In the genomic region with DNA sequence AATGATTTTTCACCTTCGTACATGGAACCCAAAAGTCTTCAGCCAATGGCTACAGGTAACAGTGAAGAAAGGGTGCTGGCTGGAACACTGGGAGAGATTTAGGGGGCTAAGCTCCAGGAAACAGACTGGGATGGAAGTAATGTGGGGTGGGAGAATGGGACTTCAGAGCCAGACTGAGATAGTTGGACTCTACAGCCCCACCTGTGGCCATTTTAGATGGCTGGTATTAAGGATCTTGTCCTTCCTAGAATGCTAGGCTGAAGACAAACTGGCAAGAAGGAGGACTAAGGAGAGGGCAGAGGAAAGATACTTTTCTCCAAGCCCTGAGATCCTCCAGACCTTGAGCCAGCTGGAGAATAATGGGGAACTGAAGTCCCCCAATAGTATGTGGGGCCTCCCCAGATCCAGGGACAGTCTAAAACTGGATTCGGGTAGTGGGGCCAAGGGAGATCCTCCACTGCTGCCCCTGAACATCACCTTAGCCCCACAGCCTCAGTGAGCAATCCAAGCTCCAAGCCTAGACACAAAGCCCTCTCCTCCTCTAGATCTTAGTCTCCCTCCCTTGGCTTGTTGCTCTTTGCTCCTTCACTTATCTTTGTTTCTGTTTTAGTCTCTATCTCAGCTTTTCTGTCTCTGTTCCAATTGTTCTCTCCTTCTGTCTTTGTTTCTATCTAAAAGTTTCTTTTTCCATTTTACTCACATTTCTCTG, we compare ENCODE assay signal across 8 cellular contexts. TPM values are rescaled to one million over a fixed set of nuclear protein-coding genes. Genes with fewer than 3 reads are reported as not detected.
DNase-seq lines count a peak whose midpoint lies in the region; ATAC-seq, FAIRE-seq and TF ChIP-seq lines count a peak whose summit lies in the region.
"Had no signal": no experiment of that assay in that cellular context is flagged by ENCODE, and none has a peak within 500 bp of the region (broad histone marks: within the 10 kb centered on the region; RNA-seq: fewer than 3 reads in every experiment).

No MANE protein-coding gene starts in this region.

- H2AFZ ChIP-seq in GM12878 (ENCODE audit: control insufficient read depth, low read depth, low read length) = peak overlapping the region; percentile 24
- H2AFZ ChIP-seq in osteoblast (ENCODE audit: low read length) = peak overlapping the region; percentile 42

- BruUV-seq in GM12878 (replicated peaks; lab: Mats Ljungman, UMichigan) = no TSS peak

- peak overlapping the region; percentile 33; the same call in 1 of the 2 replicates for H3K4me2 ChIP-seq in GM12878 (ENCODE audit: control insufficient read depth, insufficient read depth)
- H3K4me2 ChIP-seq in osteoblast (ENCODE audit: insufficient read depth, low read length) = no peak overlapping the region

- in situ Hi-C loops in GM12878 (cut with MboI) = no loop called here

- TF ChIP-seq POLR2A in GM12878 (IDR thresholded peaks at IDR 0.05; ENCODE audit: low read depth, low read length) = no peak

- H3K79me2 ChIP-seq in GM12878 (ENCODE audit: control insufficient read depth, insufficient read depth, low read length) (no peaks in the 10 kb centered on the region), osteoblast (ENCODE audit: insufficient read depth, low read length) (no peaks in the 10 kb centered on the region)

- RAD21 ChIA-PET in GM12878 (lab: Charles Lee; ENCODE audit: unreplicated experiment) = interaction anchor here (0.9 to 2.7 kb wide), 3 partner anchors 71 to 80 kb away, joined by 3 to 10 read pairs (median 4); no protein-coding TSS in a partner anchor

- intact Hi-C loops in GM12878 (cut with micrococcal nuclease; ENCODE audit: unreplicated experiment) = no loop called here

- H3K27ac ChIP-seq in HUES48 (ENCODE audit: low read depth, low read length) (peak overlapping the region; percentile 73), GM12878 (ENCODE audit: control insufficient read depth, insufficient read depth) (no peak overlapping the region), osteoblast (ENCODE audit: low read depth, low read length) (peak overlapping the region; percentile 25)
- H3K27ac ChIP-seq: HL-60 had no signal

- 22% methylated on average over 2 of the region's 2 CpGs for WGBS in GM12878 (ENCODE audit: insufficient coverage, insufficient replicate concordance, low lambda C conversion rate, missing lambda C conversion rate)

- H3K9me3 ChIP-seq in HUES48 (ENCODE audit: control insufficient read depth, insufficient read depth, low read length) (no peaks in the 10 kb centered on the region), GM12878 (replicated peaks; ENCODE audit: control insufficient read depth, insufficient read depth, low read length) (no peaks in the 10 kb centered on the region), osteoblast (ENCODE audit: low read depth, low read length) (no peaks in the 10 kb centered on the region)

- CTCF ChIA-PET in GM12878 (lab: Yijun Ruan, JAX) = interaction anchor here (0.6 to 2.1 kb wide), 8 partner anchors 12 to 231 kb away, joined by 3 to 7 read pairs (median 3); no protein-coding TSS in a partner anchor

- SMC1A ChIA-PET in GM12878 (lab: Charles Lee; ENCODE audit: uncharacterized antibody, unreplicated experiment) = interaction anchor here (0.7 to 1.6 kb wide), 6 partner anchors 9 to 73 kb away, joined by 3 to 4 read pairs (median 3); no protein-coding TSS in a partner anchor

- no peak for TF ChIP-seq RAD21 in GM12878 (IDR thresholded peaks at IDR 0.05; ENCODE audit: insufficient read depth, low read depth, low read length)

- H3K9ac ChIP-seq in HUES48 (ENCODE audit: low read depth, low read length) (no peak overlapping the region), GM12878 (ENCODE audit: control insufficient read depth, insufficient read depth, low read length) (no peak overlapping the region)

- DNase-seq in GM12865 (ENCODE audit: low read depth) = peak; percentile 29
- DNase-seq in GM12878 (ENCODE audit: low read depth, low spot score) = no peak
- no peak for DNase-seq in osteoblast (ENCODE audit: insufficient read length, low spot score, missing footprints)
- no peak for DNase-seq in effector CD8-positive, alpha-beta T cell (lab: John Stamatoyannopoulos, UW)
- no peak for DNase-seq in UCSD-AML1 (lab: John Stamatoyannopoulos, UW; ENCODE audit: unreplicated experiment)

- POLR2A ChIA-PET in GM12878 (lab: Charles Lee) = interaction anchor here (0.5 kb wide), 1 partner anchor 8 kb away, joined by 3 read pairs; no protein-coding TSS in a partner anchor

- H3K4me3 ChIP-seq in GM12865 (ENCODE audit: low read depth, low read length) (no peak overlapping the region), HUES48 (ENCODE audit: low read depth, low read length) (no peak overlapping the region), GM12878 (no peak overlapping the region), osteoblast (ENCODE audit: insufficient read depth, low read length) (no peak overlapping the region)

- no peak for TF ChIP-seq EP300 in GM12878 (IDR thresholded peaks at IDR 0.05; ENCODE audit: borderline replicate concordance in 1 of 2, control insufficient read depth in 1 of 2, low read depth in 2 of 2, low read length in 2 of 2)

- H4K20me1 ChIP-seq in GM12878 (ENCODE audit: control insufficient read depth, insufficient read depth) (no peaks in the 10 kb centered on the region), osteoblast (ENCODE audit: insufficient read depth, low read length) (no peaks in the 10 kb centered on the region)

- H3K36me3 ChIP-seq in HUES48 (ENCODE audit: control insufficient read depth, insufficient read depth, low read length) = no peaks in the 10 kb centered on the region
- H3K36me3 ChIP-seq in GM12878 (ENCODE audit: control insufficient read depth in 2 of 2, insufficient read depth in 2 of 2, low read length in 1 of 2) = no peaks in the 10 kb centered on the region
- no peaks in the 10 kb centered on the region for H3K36me3 ChIP-seq in osteoblast (ENCODE audit: insufficient read depth, low read length)

- TF ChIP-seq CTCF in GM12865 (IDR thresholded peaks at IDR 0.05; ENCODE audit: insufficient read depth, low read depth, low read length, missing control alignments) (peak; percentile 38), GM12878 (IDR thresholded peaks at IDR 0.05 in 2 of 3, conservative IDR thresholded peaks at IDR 0.05 in 1 of 3; ENCODE audit: control insufficient read depth in 2 of 3, extremely low read depth in 1 of 3, insufficient read depth in 1 of 3, low read depth in 3 of 3, low read length in 3 of 3) (peak in 2 of 3 experiments; percentile 19 to 39; a peak in 2 of 6 replicates), osteoblast (IDR thresholded peaks at IDR 0.05; ENCODE audit: extremely low read depth, low read depth, low read length) (no peak)

- ATAC-seq in GM12878 (peak; percentile 61), GM18502 (IDR thresholded peaks at IDR 0.05; ENCODE audit: poor library complexity, unreplicated experiment) (no peak)

- FAIRE-seq in GM12878 (lab: Jason Lieb, UNC) = no peak

- peaks cover 7% of the 10 kb centered on the region for H3K27me3 ChIP-seq in HUES48 (ENCODE audit: control insufficient read depth, insufficient read depth, low read length)
- H3K27me3 ChIP-seq in GM12878 (replicated peaks in 1 of 2; ENCODE audit: control insufficient read depth in 2 of 2, insufficient read depth in 2 of 2, low read length in 1 of 2) = no peaks in the 10 kb centered on the region
- no peaks in the 10 kb centered on the region for H3K27me3 ChIP-seq in osteoblast (ENCODE audit: insufficient read depth, low read length)

- H3K4me1 ChIP-seq in HUES48 (ENCODE audit: control insufficient read depth, insufficient read depth, low read length) (peaks cover 17% of the 10 kb centered on the region), GM12878 (ENCODE audit: control insufficient read depth, insufficient read depth, low read length) (peaks cover 3% of the 10 kb centered on the region; the same call in 1 of the 2 replicates), osteoblast (ENCODE audit: insufficient read depth, low read length) (peaks cover 24% of the 10 kb centered on the region)

TF ChIP-seq in GM12878, 131 proteins besides CTCF, POLR2A, EP300 and RAD21:
- TF ChIP-seq, protein P1, sequence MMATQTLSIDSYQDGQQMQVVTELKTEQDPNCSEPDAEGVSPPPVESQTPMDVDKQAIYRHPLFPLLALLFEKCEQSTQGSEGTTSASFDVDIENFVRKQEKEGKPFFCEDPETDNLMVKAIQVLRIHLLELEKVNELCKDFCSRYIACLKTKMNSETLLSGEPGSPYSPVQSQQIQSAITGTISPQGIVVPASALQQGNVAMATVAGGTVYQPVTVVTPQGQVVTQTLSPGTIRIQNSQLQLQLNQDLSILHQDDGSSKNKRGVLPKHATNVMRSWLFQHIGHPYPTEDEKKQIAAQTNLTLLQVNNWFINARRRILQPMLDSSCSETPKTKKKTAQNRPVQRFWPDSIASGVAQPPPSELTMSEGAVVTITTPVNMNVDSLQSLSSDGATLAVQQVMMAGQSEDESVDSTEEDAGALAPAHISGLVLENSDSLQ (IDR thresholded peaks at IDR 0.05) = no peak
- TF ChIP-seq NFIC (IDR thresholded peaks at IDR 0.05; ENCODE audit: low read depth, low read length) = peak; percentile 35; the same call in 1 of the 2 replicates

RNA-seq across cellular contexts. Expression of a gene that starts 16.1 kb away (rescaled TPM):
- 36.5 and 45.1 TPM in 2 replicates for total RNA-seq in GM12878 (2013; cell fraction: nucleolus; rRNA removed)
- total RNA-seq in GM12878 (2014; rRNA removed) (46.9 and 53.9 TPM in 2 replicates), GM12878 (2014; rRNA removed; fragmentation: Illumina TruSeq; extraction: Trizol) (45.8 and 49.2 TPM in 2 replicates), GM12878 (2021) (51.3 and 52.2 TPM in 2 replicates), osteoblast (91.1 and 101 TPM in 2 replicates)
- 21.4 TPM for polyA plus RNA-seq in GM12878 (2011; ENCODE audit: low read depth)
- polyA plus RNA-seq in GM12878 (2011; rRNA removed) (66.3 and 111 TPM in 2 replicates), GM12878 (2014; fragmentation: Illumina TruSeq; extraction: Trizol) (72.4 and 86.7 TPM in 2 replicates), GM12878 (2014; fragmentation: Nextera tagmentation; extraction: Ambion mirVana) (10 to 100 TPM; 26.9 to 33.3 TPM), GM12878 (2014; rRNA removed) (37.4 and 41.8 TPM in 2 replicates), GM12878 (2016; fragmentation: Nextera tagmentation; extraction: Ambion mirVana) (10 to 100 TPM; 40.0 to 45.0 TPM)
- 19.5 and 19.9 TPM in 2 replicates for polyA plus RNA-seq in GM12878 (2011; cell fraction: cytosol; rRNA removed)
- 17.0 and 21.5 TPM in 2 replicates for polyA plus RNA-seq in GM12878 (2011; cell fraction: nucleus; rRNA removed)
- polyA plus RNA-seq in GM12878 (2012) = 34.4 and 46.5 TPM in 2 replicates
- polyA minus RNA-seq in GM12878 (2011; rRNA and poly(A)+ RNA removed) = 17.7 and 26.6 TPM in 2 replicates
- polyA minus RNA-seq in GM12878 (2011; cell fraction: cytosol; rRNA and poly(A)+ RNA removed) = 15.4 and 16.7 TPM in 2 replicates
- 12.6 and 20.9 TPM in 2 replicates for polyA minus RNA-seq in GM12878 (2011; cell fraction: nucleus; rRNA and poly(A)+ RNA removed)
